28 cellular contexts compared by ENCODE assay signal in the genomic region with DNA sequence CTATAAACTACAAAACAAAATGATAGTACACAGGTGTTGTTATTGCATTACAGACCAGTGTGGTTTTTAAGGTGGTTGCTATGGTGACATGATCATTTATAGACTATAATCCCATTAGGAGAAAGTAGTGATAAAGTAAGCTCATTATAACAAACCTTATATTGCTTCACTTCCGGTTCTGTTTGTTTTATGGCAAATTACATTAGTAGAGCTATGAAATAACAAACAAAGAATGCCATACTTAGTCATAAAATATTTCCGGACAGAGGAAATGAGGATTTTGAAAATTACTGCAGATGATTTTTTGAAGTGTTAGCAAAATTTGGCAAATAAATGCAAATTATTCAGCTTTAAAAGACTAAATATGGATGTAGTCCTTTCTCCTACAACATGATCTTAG.
DNase-seq lines count a peak whose midpoint lies in the region; ATAC-seq, FAIRE-seq and TF ChIP-seq lines count a peak whose summit lies in the region.
"Had no signal": no experiment of that assay in that cellular context is flagged by ENCODE, and none has a peak within 500 bp of the region (broad histone marks: within the 10 kb centered on the region; RNA-seq: fewer than 3 reads in every experiment).

No MANE protein-coding gene starts in this region.

- H3K4me3 ChIP-seq in bronchial epithelial cell (ENCODE audit: low read depth, low read length) (no peak overlapping the region), retinal pigment epithelial cell (ENCODE audit: low read length) (no peak overlapping the region)
- H3K4me3 ChIP-seq: K562, PC-9 had no signal

- TF ChIP-seq CTCF in bronchial epithelial cell (IDR thresholded peaks at IDR 0.05; ENCODE audit: insufficient read depth, low read length, severe bottlenecking): no peak
- no peak for TF ChIP-seq CTCF in retinal pigment epithelial cell (conservative IDR thresholded peaks at IDR 0.05; ENCODE audit: low read depth, low read length)

- ATAC-seq in HG02840 (IDR thresholded peaks at IDR 0.05; ENCODE audit: low FRiP score, unreplicated experiment): no peak
- ATAC-seq: HepG2, K562 had no signal

- H3K36me3 ChIP-seq in bronchial epithelial cell (ENCODE audit: control insufficient read depth, insufficient read depth, low read length): no peaks in the 10 kb centered on the region
- H3K36me3 ChIP-seq: BE2C had no signal

- DNase-seq in EH (ENCODE audit: low read depth) (peak; percentile 5), NCI-H524 treated with DMSO at 0.1 percent for 48 hours (lab: John Stamatoyannopoulos, UW) (peak; percentile 6), bronchial epithelial cell (ENCODE audit: low read depth) (peak; percentile 63), retinal pigment epithelial cell (ENCODE audit: low read depth) (peak; percentile 20), activated gamma-delta T cell treated with Interleukin-2 at 50 U/mL for 16 hours (no peak), urothelium cell line (ENCODE audit: low spot score) (no peak)
- DNase-seq: ACHN; BE2C; CD8-positive, alpha-beta memory T cell; DMS79 treated with DMSO at 0.1 percent for 48 hours; Kasumi-1; NCI-H1048; NCI-H1417 treated with DMSO at 0.1 percent for 48 hours; NCI-H187; NCI-H2081 treated with DMSO at 0.1 percent for 48 hours; NCI-H2171; NCI-H226; NCI-H510A treated with DMSO at 0.1 percent for 48 hours; NCI-H748 treated with DMSO at 0.1 percent for 48 hours; NK-92 treated with Interleukin-12 subunit alpha and Interleukin-12 subunit beta, amount 100 ng/mL, for 24 hours; PC-9; Right ventricle myocardium superior; RPMI8226 had no signal

- FAIRE-seq in bronchial epithelial cell (lab: Jason Lieb, UNC) (no peak), urothelium cell line (lab: Jason Lieb, UNC) (no peak)
- FAIRE-seq: GM12892, GM19239, HepG2, K562 had no signal

- no peaks in the 10 kb centered on the region for H3K27me3 ChIP-seq in bronchial epithelial cell (ENCODE audit: control insufficient read depth, insufficient read depth, low read length)
- H3K27me3 ChIP-seq: BE2C had no signal

Comparison
In these comparisons a context has a peak if more than half of its experiments do, and no peak if none do; other contexts are left out.
1. DNase-seq: peak in EH (single experiment), NCI-H524 treated with DMSO at 0.1 percent for 48 hours (single experiment), bronchial epithelial cell (single experiment) and retinal pigment epithelial cell (single experiment); none in activated gamma-delta T cell treated with Interleukin-2 at 50 U/mL for 16 hours (single experiment) and urothelium cell line (single experiment).